Comparison of ENCODE assay signal across 9 cellular contexts in the genomic region with DNA sequence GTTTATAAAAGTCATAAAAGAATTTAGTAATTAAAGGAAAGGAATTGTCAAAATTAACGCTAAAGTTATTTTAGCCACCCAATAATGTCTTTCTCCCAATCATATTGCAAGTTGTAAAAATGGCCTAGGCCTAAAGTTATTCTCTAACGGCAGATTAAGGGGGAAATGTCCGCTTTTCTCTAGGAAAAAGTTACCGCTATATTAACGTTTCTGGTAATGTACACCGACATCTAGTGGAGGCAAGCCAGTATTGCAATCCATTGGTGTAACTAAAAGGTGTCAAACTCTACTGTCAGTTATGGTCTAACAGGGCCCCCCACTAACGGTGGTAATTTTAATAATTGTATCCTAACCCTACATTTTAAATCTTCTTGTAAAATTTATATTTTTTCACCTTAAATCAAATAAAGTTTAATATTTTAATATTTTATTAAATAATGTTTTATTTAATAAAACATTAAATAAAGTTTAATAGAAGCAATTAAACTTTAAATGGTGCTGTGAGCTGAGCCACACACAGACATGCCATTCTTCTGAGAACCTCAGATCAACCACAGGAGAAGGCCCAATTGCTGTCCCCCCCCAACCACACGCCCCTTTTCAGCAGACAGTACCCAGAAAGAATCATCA. TPM values are rescaled to one million over a fixed set of nuclear protein-coding genes. Genes with fewer than 3 reads are reported as not detected.
DNase-seq lines count a peak whose midpoint lies in the region; ATAC-seq and TF ChIP-seq lines count a peak whose summit lies in the region.
"Had no signal": no experiment of that assay in that cellular context is flagged by ENCODE, and none has a peak within 500 bp of the region (broad histone marks: within the 10 kb centered on the region; RNA-seq: fewer than 3 reads in every experiment).

No MANE protein-coding gene starts in this region.

- no peaks in the 10 kb centered on the region for H3K79me2 ChIP-seq in HCT116 (ENCODE audit: insufficient read depth, low read length)
- no peaks in the 10 kb centered on the region for H3K79me2 ChIP-seq in OCI-LY7 (ENCODE audit: insufficient read depth, low read depth, low read length)

- H3K36me3 ChIP-seq in HCT116 (ENCODE audit: control insufficient read depth in 1 of 2, insufficient read depth in 2 of 2, low read length in 2 of 2): no peaks in the 10 kb centered on the region
- no peaks in the 10 kb centered on the region for H3K36me3 ChIP-seq in OCI-LY7 (ENCODE audit: insufficient read depth, low read length)

- peak; percentile 33 to 88 (median 76); a peak in 5 of 6 replicates for TF ChIP-seq CTCF in HCT116 (IDR thresholded peaks at IDR 0.05 in 2 of 3, conservative IDR thresholded peaks at IDR 0.05 in 1 of 3; ENCODE audit: borderline replicate concordance in 1 of 3, insufficient read depth in 1 of 3, low read depth in 2 of 3, low read length in 2 of 3)
- peak; percentile 93 for TF ChIP-seq CTCF in OCI-LY7 (conservative IDR thresholded peaks at IDR 0.05; ENCODE audit: low read length)

- H3K9me2 ChIP-seq in HCT116 (ENCODE audit: insufficient read depth): no peaks in the 10 kb centered on the region
- no peaks in the 10 kb centered on the region for H3K9me2 ChIP-seq in OCI-LY7 (ENCODE audit: insufficient read depth, low read length)

- CTCF ChIA-PET in HCT116 (lab: Charles Lee) (interaction anchor here (1.0 to 2.8 kb wide), 3 partner anchors 14 to 18 kb away, joined by 3 to 18 read pairs (median 4); no protein-coding TSS in a partner anchor), OCI-LY7 (lab: Charles Lee; ENCODE audit: unreplicated experiment) (no interaction called here)

- H3K27me3 ChIP-seq in HCT116 (ENCODE audit: insufficient read depth, low read length): no peaks in the 10 kb centered on the region

- peak; percentile 57 for TF ChIP-seq RAD21 in HCT116 (IDR thresholded peaks at IDR 0.05; ENCODE audit: low read depth)

- DNase-seq in CD1c-positive myeloid dendritic cell (ENCODE audit: extremely low spot score): peak; percentile 69
- DNase-seq in HCT116 (ENCODE audit: low read depth, low spot score): peak; percentile 24
- DNase-seq in OCI-LY7 (ENCODE audit: low spot score): peak; percentile 71
- peak; percentile 23 for DNase-seq in activated naive CD8-positive, alpha-beta T cell treated with anti-CD3 and anti-CD28 coated beads, Interleukin-2, amount 50 U/mL, for 16 hours (ENCODE audit: low read depth, low spot score)
- DNase-seq in iPS-NIHi7 (ENCODE audit: extremely low spot score): peak; percentile 24
- DNase-seq in stimulated activated CD4-positive, alpha-beta T cell treated with anti-CD3 and anti-CD28 coated beads, Interleukin-2, amount 100 ng/mL, for 48 hours: peak; percentile 34 to 52

- no peak overlapping the region for H3K9ac ChIP-seq in HCT116 (ENCODE audit: low read length)

- H3K4me2 ChIP-seq in HCT116 (ENCODE audit: low read length): no peak overlapping the region
- no peak overlapping the region for H3K4me2 ChIP-seq in OCI-LY7 (ENCODE audit: low read length)

- no peak overlapping the region for H3K4me3 ChIP-seq in HCT116 (replicated peaks in 1 of 2; ENCODE audit: low read depth in 1 of 2, low read length in 2 of 2)
- H3K4me3 ChIP-seq in OCI-LY7 (ENCODE audit: low read depth, low read length, poor library complexity, severe bottlenecking): no peak overlapping the region
- H3K4me3 ChIP-seq: skin epidermis had no signal

- no peak for TF ChIP-seq POLR2A in HCT116 (IDR thresholded peaks at IDR 0.05; ENCODE audit: borderline replicate concordance, extremely low read depth, insufficient read depth, insufficient read length)

- H3K9me3 ChIP-seq in HCT116 (ENCODE audit: control insufficient read depth in 1 of 2, insufficient read depth in 1 of 2, low read depth in 1 of 2, low read length in 2 of 2) (no peaks in the 10 kb centered on the region), OCI-LY7 (ENCODE audit: low read length) (no peaks in the 10 kb centered on the region)

- H4K20me1 ChIP-seq in HCT116 (ENCODE audit: insufficient read depth) (no peaks in the 10 kb centered on the region), OCI-LY7 (ENCODE audit: insufficient read depth, low read length) (no peaks in the 10 kb centered on the region)

- peak; percentile 67 for ATAC-seq in HCT116
- ATAC-seq in HG03469 (IDR thresholded peaks at IDR 0.05; ENCODE audit: unreplicated experiment): no peak
- no peak for ATAC-seq in HG03097 (IDR thresholded peaks at IDR 0.05; ENCODE audit: low FRiP score, unreplicated experiment)

- BruUV-seq in HCT116 (replicated peaks; lab: Mats Ljungman, UMichigan) (no TSS peak), OCI-LY7 (replicated peaks; lab: Mats Ljungman, UMichigan) (no TSS peak)

- RAD21 ChIA-PET in HCT116 (lab: Charles Lee; ENCODE audit: low non-redundant PET in 1 of 2, low total read pairs in 2 of 2, uncharacterized antibody in 2 of 2, unreplicated experiment in 2 of 2): no interaction called here

- POLR2A ChIA-PET in HCT116 (lab: Charles Lee) (no interaction called here), OCI-LY7 (lab: Charles Lee) (no interaction called here)

- H2AFZ ChIP-seq in HCT116 (ENCODE audit: low read depth, low read length, poor library complexity, severe bottlenecking): peak overlapping the region; percentile 74
- no peak overlapping the region for H2AFZ ChIP-seq in OCI-LY7 (ENCODE audit: low read length)

- no peaks in the 10 kb centered on the region for H3K4me1 ChIP-seq in HCT116 (ENCODE audit: control insufficient read depth in 1 of 2, insufficient read depth in 2 of 2, low read length in 2 of 2)
- no peaks in the 10 kb centered on the region for H3K4me1 ChIP-seq in OCI-LY7 (ENCODE audit: insufficient read depth, low read length, poor library complexity, severe bottlenecking)

- H3K27ac ChIP-seq in HCT116 (ENCODE audit: low read depth, low read length) (no peak overlapping the region), OCI-LY7 (ENCODE audit: low read depth, low read length, poor library complexity, severe bottlenecking) (no peak overlapping the region)
- H3K27ac ChIP-seq: skin epidermis had no signal

- intact Hi-C loops in HCT116 (cut with micrococcal nuclease) (loop anchor here (2.0 to 5.0 kb wide), 2 partner anchors 98 to 284 kb away; no protein-coding TSS in a partner anchor), OCI-LY7 (cut with micrococcal nuclease; ENCODE audit: unreplicated experiment) (loop anchor here (10.0 kb wide), 1 partner anchor 286 kb away; no protein-coding TSS in a partner anchor)

TF ChIP-seq in HCT116, 20 proteins besides CTCF, POLR2A, EP300 and RAD21:
- no peak for TF ChIP-seq SRF (IDR thresholded peaks at IDR 0.05; ENCODE audit: low read depth)
- 0 out of 2 replicates have a peak, but pooled peaks have one; percentile 29 for TF ChIP-seq SIN3A (IDR thresholded peaks at IDR 0.05; ENCODE audit: low read depth)

RNA-seq across cellular contexts. Expression of a gene that starts 35.9 kb away (rescaled TPM):
- total RNA-seq in HCT116 (2021; ENCODE audit: unreplicated experiment) (9.2 TPM), OCI-LY7 (2022) (14.4 and 16.2 TPM in 2 replicates)
- polyA plus RNA-seq in HCT116 (2012): 6.1 and 7.3 TPM in 2 replicates
- total RNA-seq in OCI-LY7 (2014; rRNA removed; shearing (Covaris generic)): 9.9 and 19.2 TPM in 2 replicates

RNA-seq across cellular contexts. Expression of a gene that starts 42.8 kb away (rescaled TPM):
- total RNA-seq in HCT116 (2021; ENCODE audit: unreplicated experiment) (not detected), OCI-LY7 (2022) (0.20 TPM in 1 of 2 replicates, not detected in the other)
- not detected in 2 replicates for polyA plus RNA-seq in HCT116 (2012)
- not detected in 2 replicates for total RNA-seq in OCI-LY7 (2014; rRNA removed; shearing (Covaris generic))

RNA-seq across cellular contexts. Expression of a gene that starts 53.6 kb away (rescaled TPM):
- total RNA-seq in HCT116 (2021; ENCODE audit: unreplicated experiment) (not detected), OCI-LY7 (2022) (3.0 and 3.3 TPM in 2 replicates)
- polyA plus RNA-seq in HCT116 (2012): not detected in 2 replicates
- 0.73 and 1.8 TPM in 2 replicates for total RNA-seq in OCI-LY7 (2014; rRNA removed; shearing (Covaris generic))
